1 cellular context compared by ENCODE assay signal in the genomic region with DNA sequence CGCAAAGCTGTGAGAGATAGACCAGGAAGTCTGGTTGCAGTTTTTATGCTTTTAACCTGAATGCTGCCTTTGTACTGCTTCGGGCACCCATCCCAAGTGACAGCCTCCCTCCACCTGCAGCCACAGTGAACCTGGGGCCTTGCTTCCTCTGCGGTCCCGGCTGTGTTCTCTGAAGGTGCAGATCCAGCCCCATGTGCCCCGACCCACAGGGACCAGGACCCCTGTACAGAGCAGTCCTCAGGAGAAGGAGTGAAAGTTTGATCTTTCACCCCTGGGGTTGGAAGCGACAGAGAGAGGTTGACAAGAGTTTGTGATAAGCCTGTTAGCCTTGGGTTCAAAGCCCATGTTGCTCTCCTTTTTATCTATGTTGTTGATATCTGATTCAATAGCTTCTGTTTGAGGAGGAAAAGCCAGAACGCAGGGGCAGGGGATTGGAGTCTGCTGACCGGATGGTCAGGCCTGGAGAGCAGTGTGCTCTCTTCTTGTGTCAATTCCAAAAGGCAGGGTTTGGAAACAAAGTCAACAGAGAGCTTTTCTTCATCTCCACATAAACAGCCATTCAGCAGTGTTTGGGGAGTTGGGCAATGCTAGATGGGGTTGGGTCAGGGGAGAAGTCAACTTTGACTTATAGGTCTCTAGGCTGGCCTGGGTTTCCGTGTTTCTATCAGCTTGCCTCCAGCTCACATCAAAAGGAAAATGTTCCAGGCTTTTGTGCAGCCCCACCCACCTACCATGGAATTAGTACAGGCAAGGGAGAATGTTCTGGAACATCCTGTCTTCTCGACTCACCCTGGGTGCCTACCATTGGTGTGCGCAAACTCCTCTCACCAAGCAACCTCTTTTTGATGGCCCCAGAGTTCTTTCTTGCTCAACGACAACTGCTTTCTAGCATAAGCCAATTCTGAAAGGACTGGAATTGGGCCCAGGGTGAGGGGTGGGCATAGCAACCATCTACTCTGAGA.
TF ChIP-seq lines count a peak whose summit lies in the region.

No MANE protein-coding gene starts in this region.

TF ChIP-seq in HepG2, 621 proteins besides CTCF, POLR2A, EP300 and RAD21 (continued from another document and continues in another):
- TF ChIP-seq, protein P1, sequence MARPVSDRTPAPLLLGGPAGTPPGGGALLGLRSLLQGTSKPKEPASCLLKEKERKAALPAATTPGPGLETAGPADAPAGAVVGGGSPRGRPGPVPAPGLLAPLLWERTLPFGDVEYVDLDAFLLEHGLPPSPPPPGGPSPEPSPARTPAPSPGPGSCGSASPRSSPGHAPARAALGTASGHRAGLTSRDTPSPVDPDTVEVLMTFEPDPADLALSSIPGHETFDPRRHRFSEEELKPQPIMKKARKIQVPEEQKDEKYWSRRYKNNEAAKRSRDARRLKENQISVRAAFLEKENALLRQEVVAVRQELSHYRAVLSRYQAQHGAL (CRISPR knock-in tag; IDR thresholded peaks at IDR 0.05; ENCODE audit: not compliant biosample characterization) = no peak
- TF ChIP-seq ERF (CRISPR knock-in tag; IDR thresholded peaks at IDR 0.05) (peak; percentile 87; the same call in 1 of the 2 replicates), SP140L (CRISPR knock-in tag; IDR thresholded peaks at IDR 0.05; ENCODE audit: borderline replicate concordance) (peak; percentile 31), FOXM1 (CRISPR knock-in tag; IDR thresholded peaks at IDR 0.05) (0 out of 2 replicates have a peak, but pooled peaks have one; percentile 52), ISX (CRISPR knock-in tag; conservative IDR thresholded peaks at IDR 0.05) (no peak), PCBP1 (IDR thresholded peaks at IDR 0.05; ENCODE audit: borderline replicate concordance, low read depth, low read length) (no peak), HDAC6 (IDR thresholded peaks at IDR 0.05; ENCODE audit: low read depth, low read length) (no peak), ZNF780A (CRISPR knock-in tag; IDR thresholded peaks at IDR 0.05) (no peak), FIP1L1 (IDR thresholded peaks at IDR 0.05; ENCODE audit: borderline replicate concordance, insufficient read depth, low read depth, low read length) (no peak), ZFX (CRISPR knock-in tag; IDR thresholded peaks at IDR 0.05; ENCODE audit: low read depth) (peak; percentile 81), PHF20 (CRISPR knock-in tag; IDR thresholded peaks at IDR 0.05) (no peak), ZFP37 (CRISPR knock-in tag; IDR thresholded peaks at IDR 0.05; ENCODE audit: borderline replicate concordance) (peak; percentile 95), ZNF12 (CRISPR knock-in tag; IDR thresholded peaks at IDR 0.05) (no peak; the same call in none of the 2 replicates), MAF1 (CRISPR knock-in tag; IDR thresholded peaks at IDR 0.05; ENCODE audit: borderline replicate concordance) (peak; percentile 50; the same call in 1 of the 2 replicates), FOXO1 (CRISPR knock-in tag; IDR thresholded peaks at IDR 0.05) (peak; percentile 100), ATF7-NPFF (CRISPR knock-in tag; IDR thresholded peaks at IDR 0.05; ENCODE audit: low read depth) (no peak; the same call in 1 of the 2 replicates), FOXP1 (IDR thresholded peaks at IDR 0.05) (no peak; the same call in none of the 2 replicates), FOXP1 (CRISPR knock-in tag; IDR thresholded peaks at IDR 0.05) (peak; percentile 98), FOSL1 (CRISPR knock-in tag; IDR thresholded peaks at IDR 0.05; ENCODE audit: borderline replicate concordance) (peak; percentile 72; the same call in 1 of the 2 replicates), SALL2 (CRISPR knock-in tag; IDR thresholded peaks at IDR 0.05) (peak; percentile 84), CHD2 (IDR thresholded peaks at IDR 0.05; ENCODE audit: low read depth, low read length) (no peak; the same call in 1 of the 2 replicates), CBX5 (CRISPR knock-in tag; IDR thresholded peaks at IDR 0.05; ENCODE audit: borderline replicate concordance) (peak; percentile 92), PCBP2 (optimal IDR thresholded peaks at IDR 0.05; ENCODE audit: low read depth, low read length, poor library complexity, severe bottlenecking) (no peak), TBP (CRISPR knock-in tag; IDR thresholded peaks at IDR 0.05) (no peak), ISL2 (CRISPR knock-in tag; IDR thresholded peaks at IDR 0.05) (peak; percentile 100), ZNF777 (CRISPR knock-in tag; IDR thresholded peaks at IDR 0.05) (no peak), ZNF138 (CRISPR knock-in tag; IDR thresholded peaks at IDR 0.05; ENCODE audit: low read depth) (no peak), LCORL (IDR thresholded peaks at IDR 0.05) (peak; percentile 86), LCORL (CRISPR knock-in tag; IDR thresholded peaks at IDR 0.05) (peak; percentile 96), ZNF879 (CRISPR knock-in tag; IDR thresholded peaks at IDR 0.05) (peak; percentile 56; the same call in 1 of the 2 replicates), HNRNPUL1 (IDR thresholded peaks at IDR 0.05; ENCODE audit: low read depth, low read length) (no peak), ZBTB7A (CRISPR knock-in tag; IDR thresholded peaks at IDR 0.05) (peak; percentile 86), RBM39 (IDR thresholded peaks at IDR 0.05; ENCODE audit: low read depth, low read length, poor library complexity, severe bottlenecking) (no peak)
- TF ChIP-seq, protein P2, sequence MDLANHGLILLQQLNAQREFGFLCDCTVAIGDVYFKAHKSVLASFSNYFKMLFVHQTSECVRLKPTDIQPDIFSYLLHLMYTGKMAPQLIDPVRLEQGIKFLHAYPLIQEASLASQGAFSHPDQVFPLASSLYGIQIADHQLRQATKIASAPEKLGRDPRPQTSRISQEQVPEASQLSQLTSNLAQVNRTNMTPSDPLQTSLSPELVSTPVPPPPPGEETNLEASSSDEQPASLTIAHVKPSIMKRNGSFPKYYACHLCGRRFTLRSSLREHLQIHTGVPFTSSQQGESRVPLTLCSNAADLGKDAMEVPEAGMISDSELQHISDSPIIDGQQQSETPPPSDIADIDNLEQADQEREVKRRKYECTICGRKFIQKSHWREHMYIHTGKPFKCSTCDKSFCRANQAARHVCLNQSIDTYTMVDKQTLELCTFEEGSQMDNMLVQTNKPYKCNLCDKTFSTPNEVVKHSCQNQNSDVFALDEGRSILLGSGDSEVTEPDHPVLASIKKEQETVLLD (CRISPR knock-in tag; IDR thresholded peaks at IDR 0.05; ENCODE audit: low read depth) = no peak
- TF ChIP-seq, protein P3, sequence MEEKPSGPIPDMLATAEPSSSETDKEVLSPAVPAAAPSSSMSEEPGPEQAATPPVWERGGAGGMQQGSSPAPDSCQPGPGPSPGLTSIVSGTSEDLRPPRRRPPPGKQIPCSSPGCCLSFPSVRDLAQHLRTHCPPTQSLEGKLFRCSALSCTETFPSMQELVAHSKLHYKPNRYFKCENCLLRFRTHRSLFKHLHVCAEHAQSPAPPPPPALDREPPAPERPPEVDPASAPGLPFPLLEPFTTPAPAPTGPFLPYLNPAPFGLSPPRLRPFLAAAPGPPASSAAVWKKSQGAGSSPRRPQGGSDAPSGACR (CRISPR knock-in tag; IDR thresholded peaks at IDR 0.05) = peak; percentile 93; the same call in 1 of the 2 replicates
- TF ChIP-seq, protein P4, sequence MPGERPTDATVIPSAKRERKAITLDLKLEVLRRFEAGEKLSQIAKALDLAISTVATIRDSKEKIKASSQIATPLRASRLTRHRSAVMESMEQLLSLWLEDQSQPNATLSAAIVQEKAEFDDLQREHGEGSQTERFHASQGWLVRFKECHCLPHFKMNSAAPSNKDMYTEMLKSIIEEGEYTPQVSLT (CRISPR knock-in tag; IDR thresholded peaks at IDR 0.05; ENCODE audit: borderline replicate concordance, low read depth) = no peak
- TF ChIP-seq, protein P5, sequence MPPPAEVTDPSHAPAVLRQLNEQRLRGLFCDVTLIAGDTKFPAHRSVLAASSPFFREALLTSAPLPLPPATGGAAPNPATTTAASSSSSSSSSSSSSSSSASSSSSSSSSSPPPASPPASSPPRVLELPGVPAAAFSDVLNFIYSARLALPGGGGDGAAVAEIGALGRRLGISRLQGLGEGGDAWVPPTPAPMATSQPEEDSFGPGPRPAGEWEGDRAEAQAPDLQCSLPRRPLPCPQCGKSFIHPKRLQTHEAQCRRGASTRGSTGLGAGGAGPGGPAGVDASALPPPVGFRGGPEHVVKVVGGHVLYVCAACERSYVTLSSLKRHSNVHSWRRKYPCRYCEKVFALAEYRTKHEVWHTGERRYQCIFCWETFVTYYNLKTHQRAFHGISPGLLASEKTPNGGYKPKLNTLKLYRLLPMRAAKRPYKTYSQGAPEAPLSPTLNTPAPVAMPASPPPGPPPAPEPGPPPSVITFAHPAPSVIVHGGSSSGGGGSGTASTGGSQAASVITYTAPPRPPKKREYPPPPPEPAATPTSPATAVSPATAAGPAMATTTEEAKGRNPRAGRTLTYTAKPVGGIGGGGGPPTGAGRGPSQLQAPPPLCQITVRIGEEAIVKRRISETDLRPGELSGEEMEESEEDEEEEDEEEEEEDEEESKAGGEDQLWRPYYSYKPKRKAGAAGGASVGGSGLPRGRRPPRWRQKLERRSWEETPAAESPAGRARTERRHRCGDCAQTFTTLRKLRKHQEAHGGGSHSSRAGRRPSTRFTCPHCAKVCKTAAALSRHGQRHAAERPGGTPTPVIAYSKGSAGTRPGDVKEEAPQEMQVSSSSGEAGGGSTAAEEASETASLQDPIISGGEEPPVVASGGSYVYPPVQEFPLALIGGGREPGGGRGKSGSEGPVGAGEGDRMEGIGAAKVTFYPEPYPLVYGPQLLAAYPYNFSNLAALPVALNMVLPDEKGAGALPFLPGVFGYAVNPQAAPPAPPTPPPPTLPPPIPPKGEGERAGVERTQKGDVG (CRISPR knock-in tag; IDR thresholded peaks at IDR 0.05; ENCODE audit: borderline replicate concordance) = peak; percentile 100
- TF ChIP-seq, protein P6, sequence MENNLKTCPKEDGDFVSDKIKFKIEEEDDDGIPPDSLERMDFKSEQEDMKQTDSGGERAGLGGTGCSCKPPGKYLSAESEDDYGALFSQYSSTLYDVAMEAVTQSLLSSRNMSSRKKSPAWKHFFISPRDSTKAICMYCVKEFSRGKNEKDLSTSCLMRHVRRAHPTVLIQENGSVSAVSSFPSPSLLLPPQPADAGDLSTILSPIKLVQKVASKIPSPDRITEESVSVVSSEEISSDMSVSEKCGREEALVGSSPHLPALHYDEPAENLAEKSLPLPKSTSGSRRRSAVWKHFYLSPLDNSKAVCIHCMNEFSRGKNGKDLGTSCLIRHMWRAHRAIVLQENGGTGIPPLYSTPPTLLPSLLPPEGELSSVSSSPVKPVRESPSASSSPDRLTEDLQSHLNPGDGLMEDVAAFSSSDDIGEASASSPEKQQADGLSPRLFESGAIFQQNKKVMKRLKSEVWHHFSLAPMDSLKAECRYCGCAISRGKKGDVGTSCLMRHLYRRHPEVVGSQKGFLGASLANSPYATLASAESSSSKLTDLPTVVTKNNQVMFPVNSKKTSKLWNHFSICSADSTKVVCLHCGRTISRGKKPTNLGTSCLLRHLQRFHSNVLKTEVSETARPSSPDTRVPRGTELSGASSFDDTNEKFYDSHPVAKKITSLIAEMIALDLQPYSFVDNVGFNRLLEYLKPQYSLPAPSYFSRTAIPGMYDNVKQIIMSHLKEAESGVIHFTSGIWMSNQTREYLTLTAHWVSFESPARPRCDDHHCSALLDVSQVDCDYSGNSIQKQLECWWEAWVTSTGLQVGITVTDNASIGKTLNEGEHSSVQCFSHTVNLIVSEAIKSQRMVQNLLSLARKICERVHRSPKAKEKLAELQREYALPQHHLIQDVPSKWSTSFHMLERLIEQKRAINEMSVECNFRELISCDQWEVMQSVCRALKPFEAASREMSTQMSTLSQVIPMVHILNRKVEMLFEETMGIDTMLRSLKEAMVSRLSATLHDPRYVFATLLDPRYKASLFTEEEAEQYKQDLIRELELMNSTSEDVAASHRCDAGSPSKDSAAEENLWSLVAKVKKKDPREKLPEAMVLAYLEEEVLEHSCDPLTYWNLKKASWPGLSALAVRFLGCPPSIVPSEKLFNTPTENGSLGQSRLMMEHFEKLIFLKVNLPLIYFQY (CRISPR knock-in tag; IDR thresholded peaks at IDR 0.05; ENCODE audit: borderline replicate concordance) = peak; percentile 88; the same call in 1 of the 2 replicates
- TF ChIP-seq, protein P7, sequence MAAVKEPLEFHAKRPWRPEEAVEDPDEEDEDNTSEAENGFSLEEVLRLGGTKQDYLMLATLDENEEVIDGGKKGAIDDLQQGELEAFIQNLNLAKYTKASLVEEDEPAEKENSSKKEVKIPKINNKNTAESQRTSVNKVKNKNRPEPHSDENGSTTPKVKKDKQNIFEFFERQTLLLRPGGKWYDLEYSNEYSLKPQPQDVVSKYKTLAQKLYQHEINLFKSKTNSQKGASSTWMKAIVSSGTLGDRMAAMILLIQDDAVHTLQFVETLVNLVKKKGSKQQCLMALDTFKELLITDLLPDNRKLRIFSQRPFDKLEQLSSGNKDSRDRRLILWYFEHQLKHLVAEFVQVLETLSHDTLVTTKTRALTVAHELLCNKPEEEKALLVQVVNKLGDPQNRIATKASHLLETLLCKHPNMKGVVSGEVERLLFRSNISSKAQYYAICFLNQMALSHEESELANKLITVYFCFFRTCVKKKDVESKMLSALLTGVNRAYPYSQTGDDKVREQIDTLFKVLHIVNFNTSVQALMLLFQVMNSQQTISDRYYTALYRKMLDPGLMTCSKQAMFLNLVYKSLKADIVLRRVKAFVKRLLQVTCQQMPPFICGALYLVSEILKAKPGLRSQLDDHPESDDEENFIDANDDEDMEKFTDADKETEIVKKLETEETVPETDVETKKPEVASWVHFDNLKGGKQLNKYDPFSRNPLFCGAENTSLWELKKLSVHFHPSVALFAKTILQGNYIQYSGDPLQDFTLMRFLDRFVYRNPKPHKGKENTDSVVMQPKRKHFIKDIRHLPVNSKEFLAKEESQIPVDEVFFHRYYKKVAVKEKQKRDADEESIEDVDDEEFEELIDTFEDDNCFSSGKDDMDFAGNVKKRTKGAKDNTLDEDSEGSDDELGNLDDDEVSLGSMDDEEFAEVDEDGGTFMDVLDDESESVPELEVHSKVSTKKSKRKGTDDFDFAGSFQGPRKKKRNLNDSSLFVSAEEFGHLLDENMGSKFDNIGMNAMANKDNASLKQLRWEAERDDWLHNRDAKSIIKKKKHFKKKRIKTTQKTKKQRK (IDR thresholded peaks at IDR 0.05; ENCODE audit: low read length) = no peak
- TF ChIP-seq, protein P8, sequence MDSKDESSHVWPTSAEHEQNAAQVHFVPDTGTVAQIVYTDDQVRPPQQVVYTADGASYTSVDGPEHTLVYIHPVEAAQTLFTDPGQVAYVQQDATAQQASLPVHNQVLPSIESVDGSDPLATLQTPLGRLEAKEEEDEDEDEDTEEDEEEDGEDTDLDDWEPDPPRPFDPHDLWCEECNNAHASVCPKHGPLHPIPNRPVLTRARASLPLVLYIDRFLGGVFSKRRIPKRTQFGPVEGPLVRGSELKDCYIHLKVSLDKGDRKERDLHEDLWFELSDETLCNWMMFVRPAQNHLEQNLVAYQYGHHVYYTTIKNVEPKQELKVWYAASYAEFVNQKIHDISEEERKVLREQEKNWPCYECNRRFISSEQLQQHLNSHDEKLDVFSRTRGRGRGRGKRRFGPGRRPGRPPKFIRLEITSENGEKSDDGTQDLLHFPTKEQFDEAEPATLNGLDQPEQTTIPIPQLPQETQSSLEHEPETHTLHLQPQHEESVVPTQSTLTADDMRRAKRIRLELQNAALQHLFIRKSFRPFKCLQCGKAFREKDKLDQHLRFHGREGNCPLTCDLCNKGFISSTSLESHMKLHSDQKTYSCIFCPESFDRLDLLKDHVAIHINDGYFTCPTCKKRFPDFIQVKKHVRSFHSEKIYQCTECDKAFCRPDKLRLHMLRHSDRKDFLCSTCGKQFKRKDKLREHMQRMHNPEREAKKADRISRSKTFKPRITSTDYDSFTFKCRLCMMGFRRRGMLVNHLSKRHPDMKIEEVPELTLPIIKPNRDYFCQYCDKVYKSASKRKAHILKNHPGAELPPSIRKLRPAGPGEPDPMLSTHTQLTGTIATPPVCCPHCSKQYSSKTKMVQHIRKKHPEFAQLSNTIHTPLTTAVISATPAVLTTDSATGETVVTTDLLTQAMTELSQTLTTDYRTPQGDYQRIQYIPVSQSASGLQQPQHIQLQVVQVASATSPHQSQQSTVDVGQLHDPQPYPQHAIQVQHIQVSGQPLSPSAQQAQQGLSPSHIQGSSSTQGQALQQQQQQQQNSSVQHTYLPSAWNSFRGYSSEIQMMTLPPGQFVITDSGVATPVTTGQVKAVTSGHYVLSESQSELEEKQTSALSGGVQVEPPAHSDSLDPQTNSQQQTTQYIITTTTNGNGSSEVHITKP (CRISPR knock-in tag; IDR thresholded peaks at IDR 0.05; ENCODE audit: low read depth) = peak; percentile 85
